26 cellular contexts compared by ENCODE assay signal in genomic region chr4:182994171-182994570, GRCh38.
"Had no signal": no experiment of that assay in that cellular context is flagged by ENCODE, and none has a peak within 500 bp of the region (broad histone marks: within the 10 kb centered on the region; RNA-seq: fewer than 3 reads in every experiment).

No MANE protein-coding gene starts in this region.

- ATAC-seq: stimulated activated effector memory CD8-positive, alpha-beta T cell treated with anti-CD3 and anti-CD28 coated beads, Interleukin-12 subunit alpha, Interleukin-12 subunit beta, amount 100 ng/mL, for 72 hours; stimulated activated memory B cell treated with anti-CD40 and anti-IgM and Interleukin-4, amounts not matched to agents 10 μg/mL and 1 μg/mL and 100 μg/mL, for 72 hours; stimulated activated naive B cell treated with anti-CD40 and anti-IgM and Interleukin-4, amounts not matched to agents 10 μg/mL and 1 μg/mL and 100 μg/mL, for 72 hours; stimulated activated naive CD8-positive, alpha-beta T cell treated with anti-CD3 and anti-CD28 coated beads, Interleukin-15, amount 100 ng/mL, for 72 hours; stimulated activated naive CD8-positive, alpha-beta T cell treated with anti-CD3 and anti-CD28 coated beads, Interleukin-15, Interleukin-2, amounts not matched to agents 100 U/mL and 50 U/mL, for 24 hours; upper lobe of right lung had no signal

- H3K4me3 ChIP-seq: stomach, suprapubic skin, testis, thoracic aorta, thyroid gland, tibial artery, tibial nerve, transverse colon, upper lobe of left lung, upper lobe of right lung, uterus, vagina had no signal

- H3K36me3 ChIP-seq: stomach, suprapubic skin, thoracic aorta, thyroid gland, tibial artery, tibial nerve, transverse colon, upper lobe of left lung, upper lobe of right lung, uterus, vagina had no signal

- H3K4me1 ChIP-seq: stomach, suprapubic skin, testis, thyroid gland, tibial artery, tibial nerve, transverse colon, upper lobe of left lung, upper lobe of right lung, uterus, vagina had no signal

- H3K27me3 ChIP-seq: stomach, suprapubic skin, testis, thyroid gland, tibial artery, tibial nerve, transverse colon, upper lobe of left lung, upper lobe of right lung, uterus, vagina had no signal

- DNase-seq: stimulated activated CD4-positive, alpha-beta T cell treated with anti-CD3 and anti-CD28 coated beads, Interleukin-2, amount 100 ng/mL, for 48 hours; stimulated activated CD4-positive, alpha-beta T cell treated with anti-CD3 and anti-CD28 coated beads, Interleukin-4, amount 100 ng/mL, for 1 hour; stimulated activated CD4-positive, alpha-beta T cell treated with anti-CD3 and anti-CD28 coated beads, Interleukin-4, amount 100 ng/mL, for 24 hours; stimulated activated CD4-positive, alpha-beta T cell treated with anti-CD3 and anti-CD28 coated beads, Interleukin-4, amount 100 ng/mL, for 4 hours; stimulated activated CD8-positive, alpha-beta memory T cell treated with anti-CD3 and anti-CD28 coated beads, Interleukin-4, amount 100 ng/mL, for 48 hours; stimulated activated naive B cell treated with anti-CD40 and anti-IgM and Interleukin-4, amounts not matched to agents 10 μg/mL and 1 μg/mL and 100 μg/mL, for 72 hours; stimulated activated naive CD4-positive, alpha-beta T cell; stimulated activated naive CD4-positive, alpha-beta T cell treated with Interleukin-2 at 50 U/mL for 16 hours; stimulated activated naive CD8-positive, alpha-beta T cell treated with anti-CD3 and anti-CD28 coated beads, Interleukin-15, amount 100 ng/mL, for 72 hours; stimulated activated naive CD8-positive, alpha-beta T cell treated with anti-CD3 and anti-CD28 coated beads, Interleukin-15, Interleukin-2, amounts not matched to agents 100 U/mL and 50 U/mL, for 24 hours; stomach; substantia nigra; testis; thyroid gland; tibial artery; transverse colon; trophoblast cell; upper lobe of left lung; upper lobe of right lung; uterus had no signal

- H3K9me3 ChIP-seq: testis, thyroid gland, transverse colon, vagina had no signal

- H3K27ac ChIP-seq: stomach, suprapubic skin, testis, thoracic aorta, thyroid gland, tibial artery, tibial nerve, transverse colon, upper lobe of left lung, upper lobe of right lung, uterus, vagina had no signal
